In genomic region chr4:183430317-183430986, GRCh38 we compare ENCODE assay signal across 11 cellular contexts. TPM values are rescaled to one million over a fixed set of nuclear protein-coding genes. Genes with fewer than 3 reads are reported as not detected.
DNase-seq lines count a peak whose midpoint lies in the region; ATAC-seq, FAIRE-seq and TF ChIP-seq lines count a peak whose summit lies in the region.
"Had no signal": no experiment of that assay in that cellular context is flagged by ENCODE, and none has a peak within 500 bp of the region (broad histone marks: within the 10 kb centered on the region; RNA-seq: fewer than 3 reads in every experiment).

No MANE protein-coding gene starts in this region.

- intact Hi-C loops in heart left ventricle (cut with DNase I), result no loop called here
- intact Hi-C loops in cardiac septum (cut with DNase I), result no loop called here
- intact Hi-C loops in uterus (cut with DNase I; ENCODE audit: low total_unique reads), result no loop called here

- DNase-seq in heart left ventricle, result no peak
- DNase-seq in cardiac septum (ENCODE audit: low spot score), result no peak
- no peak for DNase-seq in astrocyte (ENCODE audit: low read depth)
- no peak for DNase-seq in keratinocyte (ENCODE audit: low read depth, low spot score)
- DNase-seq in uterus, result peak in 1 of 2 donors; percentile 28
- DNase-seq: AML-193, aorta, NCI-H1092 treated with DMSO at 0.1 percent for 48 hours had no signal

- H2AFZ ChIP-seq in astrocyte (ENCODE audit: low read depth, low read length) (peak overlapping the region; percentile 83), keratinocyte (ENCODE audit: control insufficient read depth, low read length) (peak overlapping the region; percentile 82)

- H3K4me1 ChIP-seq in heart left ventricle (peaks cover 0 to 11% (median 0%) of the 10 kb centered on the region in 12 donors), astrocyte (ENCODE audit: insufficient read depth, low read length) (no peaks in the 10 kb centered on the region), keratinocyte (ENCODE audit: control insufficient read depth, extremely low read depth, insufficient read depth, low read length) (peaks cover 4% of the 10 kb centered on the region), uterus (no peaks in the 10 kb centered on the region)

- dilution Hi-C loops in keratinocyte (cut with MboI; ENCODE audit: extremely low pct_ligation_motif_present, low sequenced_read_pairs), result no loop called here

- H4K20me1 ChIP-seq in astrocyte (ENCODE audit: insufficient read depth, low read length), result no peaks in the 10 kb centered on the region
- no peaks in the 10 kb centered on the region for H4K20me1 ChIP-seq in keratinocyte (ENCODE audit: control insufficient read depth, extremely low read depth, insufficient read depth, low read length)

- H3K9me3 ChIP-seq in heart left ventricle (no peaks in the 10 kb centered on the region), astrocyte (ENCODE audit: insufficient read depth, low read depth, low read length) (no peaks in the 10 kb centered on the region), keratinocyte (ENCODE audit: control insufficient read depth, low read depth, low read length) (no peaks in the 10 kb centered on the region), uterus (no peaks in the 10 kb centered on the region)

- no peak overlapping the region for H3K9ac ChIP-seq in astrocyte (ENCODE audit: low read length)
- H3K9ac ChIP-seq in keratinocyte (ENCODE audit: control insufficient read depth, extremely low read depth, insufficient read depth, low read length), result no peak overlapping the region

- H3K9me1 ChIP-seq in keratinocyte (ENCODE audit: control insufficient read depth, extremely low read depth, insufficient read depth, low read length), result no peaks in the 10 kb centered on the region

- no peak overlapping the region for H3K4me3 ChIP-seq in heart left ventricle
- H3K4me3 ChIP-seq in astrocyte (ENCODE audit: insufficient read depth, low read depth, low read length), result no peak overlapping the region
- no peak overlapping the region for H3K4me3 ChIP-seq in keratinocyte (ENCODE audit: control insufficient read depth in 2 of 3, extremely low read depth in 1 of 3, insufficient read depth in 2 of 3, low read depth in 1 of 3, low read length in 3 of 3)
- no peak overlapping the region for H3K4me3 ChIP-seq in uterus

- TF ChIP-seq POLR2A in heart left ventricle (IDR thresholded peaks at IDR 0.05), result no peak
- no peak for TF ChIP-seq POLR2A in uterus (IDR thresholded peaks at IDR 0.05)

- FAIRE-seq in astrocyte (lab: Jason Lieb, UNC) (no peak), keratinocyte (lab: Jason Lieb, UNC) (no peak)

- H3K36me3 ChIP-seq in heart left ventricle (no peaks in the 10 kb centered on the region), astrocyte (ENCODE audit: insufficient read depth, low read length) (no peaks in the 10 kb centered on the region), keratinocyte (ENCODE audit: control insufficient read depth in 2 of 2, extremely low read depth in 1 of 2, insufficient read depth in 2 of 2, low read length in 2 of 2) (no peaks in the 10 kb centered on the region), uterus (no peaks in the 10 kb centered on the region)

- TF ChIP-seq CTCF in heart left ventricle (IDR thresholded peaks at IDR 0.05) (peak in 1 of 12 donors; percentile 3), astrocyte (IDR thresholded peaks at IDR 0.05; ENCODE audit: insufficient read depth, low read depth, low read length) (no peak), keratinocyte (optimal IDR thresholded peaks at IDR 0.05 in 1 of 3, IDR thresholded peaks at IDR 0.05 in 1 of 3, conservative IDR thresholded peaks at IDR 0.05 in 1 of 3; ENCODE audit: extremely low read depth in 1 of 3, insufficient read depth in 2 of 3, low read length in 3 of 3) (no peak), uterus (IDR thresholded peaks at IDR 0.05) (no peak)

- no peak overlapping the region for H3K4me2 ChIP-seq in astrocyte (ENCODE audit: low read length)
- no peak overlapping the region for H3K4me2 ChIP-seq in keratinocyte (ENCODE audit: control insufficient read depth, extremely low read depth, insufficient read depth, low read depth, low read length)

- no peaks in the 10 kb centered on the region for H3K9me3 Mint-ChIP-seq in astrocyte (ENCODE audit: unreplicated experiment)

- peaks cover 5% of the 10 kb centered on the region for H3K27me3 Mint-ChIP-seq in astrocyte (ENCODE audit: low read depth, unreplicated experiment)

- H3K79me2 ChIP-seq in astrocyte (ENCODE audit: insufficient read depth, low read length) (no peaks in the 10 kb centered on the region), keratinocyte (ENCODE audit: control insufficient read depth, insufficient read depth, low read length) (no peaks in the 10 kb centered on the region)

- H3K4me3 Mint-ChIP-seq in astrocyte (ENCODE audit: unreplicated experiment), result no peak overlapping the region

- H3K4me1 Mint-ChIP-seq in astrocyte (ENCODE audit: low read depth, unreplicated experiment), result peaks cover 3% of the 10 kb centered on the region

- H3K27ac ChIP-seq in heart left ventricle, result peak overlapping the region in 5 of 12 donors; percentile 7 to 40 (median 36)
- no peak overlapping the region for H3K27ac ChIP-seq in astrocyte (ENCODE audit: low read depth, low read length)
- H3K27ac ChIP-seq in keratinocyte (ENCODE audit: control insufficient read depth, insufficient read depth, low read length), result no peak overlapping the region
- H3K27ac ChIP-seq in uterus, result peak overlapping the region; percentile 8 to 58

- WGBS in heart left ventricle, 4 donors, result 57 to 67% (median 64%) methylated on average over 12 of the region's 12 CpGs

- H3K27me3 ChIP-seq in heart left ventricle (no peaks in the 10 kb centered on the region), astrocyte (ENCODE audit: insufficient read depth, low read length) (no peaks in the 10 kb centered on the region), keratinocyte (ENCODE audit: control insufficient read depth, extremely low read depth, insufficient read depth, low read length) (no peaks in the 10 kb centered on the region), uterus (no peaks in the 10 kb centered on the region)

- no peaks in the 10 kb centered on the region for H3K36me3 Mint-ChIP-seq in astrocyte (ENCODE audit: low read depth, unreplicated experiment)

- H3K27ac Mint-ChIP-seq in astrocyte (ENCODE audit: unreplicated experiment), result no peak overlapping the region

- ATAC-seq in heart left ventricle (peak in 3 of 4 donors; percentile 45 to 72 (median 60)), HG03521 (IDR thresholded peaks at IDR 0.05; ENCODE audit: unreplicated experiment) (no peak), HG03439 (IDR thresholded peaks at IDR 0.05; ENCODE audit: unreplicated experiment) (no peak), GM21515 (IDR thresholded peaks at IDR 0.05; ENCODE audit: unreplicated experiment) (no peak)

RNA-seq across cellular contexts. Expression of gene CDKN2AIP, which starts 14.0 kb away (rescaled TPM):
- total RNA-seq in heart left ventricle (10 to 100 TPM in 4 of 9 donors, 1 to 10 TPM in 5; 8.0 to 12.5 (median 9.7) TPM), cardiac septum (9.5 TPM), astrocyte (9.6 and 11.6 TPM in 2 replicates), uterus (10 to 100 TPM; 18.5 to 37.1 (median 23.9) TPM)
- polyA plus RNA-seq in heart left ventricle (1 to 10 TPM; 5.3 to 6.9 TPM), keratinocyte (10.3 to 13.6 TPM (median 10.3 TPM) in 3 replicates)
- 14.8 TPM for polyA plus RNA-seq in keratinocyte (2011; ENCODE audit: low read depth)
- polyA plus RNA-seq in keratinocyte (2011; cell fraction: cytosol; rRNA removed), result 4.7 and 10.2 TPM in 2 replicates
- 10.6 and 11.0 TPM in 2 replicates for polyA plus RNA-seq in keratinocyte (2011; cell fraction: nucleus; rRNA removed)
- 8.7 and 14.5 TPM in 2 replicates for polyA plus RNA-seq in keratinocyte (2012; ENCODE audit: low replicate concordance)
- 3.6 to 10.2 TPM (median 7.2 TPM) in 3 replicates for polyA minus RNA-seq in keratinocyte
- polyA minus RNA-seq in keratinocyte (2011; cell fraction: cytosol; rRNA and poly(A)+ RNA removed), result 6.9 TPM
- polyA minus RNA-seq in keratinocyte (2011; cell fraction: nucleus; rRNA and poly(A)+ RNA removed), result 7.7 and 14.0 TPM in 2 replicates

Comparison
In these comparisons a context has a peak if more than half of its experiments do, and no peak if none do; other contexts are left out.
1. ATAC-seq: peak in heart left ventricle (3 of 4); none in HG03521 (single experiment), HG03439 (single experiment) and GM21515 (single experiment).
2. H3K27ac ChIP-seq: peak in uterus (2 of 2); none in astrocyte (single experiment) and keratinocyte (single experiment).